In genomic region chr2:11343344-11343625, GRCh38 we compare ENCODE assay signal across 7 cellular contexts. TPM values are rescaled to one million over a fixed set of nuclear protein-coding genes. Genes with fewer than 3 reads are reported as not detected.
DNase-seq lines count a peak whose midpoint lies in the region; ATAC-seq, FAIRE-seq and TF ChIP-seq lines count a peak whose summit lies in the region.

No MANE protein-coding gene starts in this region.

- H3K4me1 Mint-ChIP-seq in H9 (peaks cover 32 to 40% of the 10 kb centered on the region in 2 experiments), activated B cell treated with CpG ODN at 0.5 μM for 24 hours (peaks cover 36% of the 10 kb centered on the region)

- H3K36me3 Mint-ChIP-seq in H9 (ENCODE audit: insufficient read depth in 1 of 3, low read depth in 3 of 3) (peaks cover 0 to 7% (median 0%) of the 10 kb centered on the region in 3 experiments; a peak in 2 of 7 replicates), activated B cell treated with CpG ODN at 0.5 μM for 24 hours (ENCODE audit: low read depth) (peaks cover 2% of the 10 kb centered on the region)

- no peak overlapping the region for H3K4ac ChIP-seq in H9 (ENCODE audit: low read depth, low read length)

- no peak overlapping the region for H3K14ac ChIP-seq in H9 (ENCODE audit: insufficient read depth, low read length)

- H3K4me2 ChIP-seq in H9 (ENCODE audit: insufficient read depth, insufficient read length, low read length) (peak overlapping the region; percentile 85), smooth muscle cell (peak overlapping the region; percentile 89)

- FAIRE-seq in urothelium cell line (lab: Jason Lieb, UNC), result no peak

- H2BK15ac ChIP-seq in H9 (ENCODE audit: low read depth, low read length), result no peak overlapping the region

- peak overlapping the region; percentile 95 to 99 for H3K4me3 Mint-ChIP-seq in H9
- peak overlapping the region; percentile 99 for H3K4me3 Mint-ChIP-seq in activated B cell treated with CpG ODN at 0.5 μM for 24 hours

- H3K27ac Mint-ChIP-seq in H9 (peak overlapping the region; percentile 63 to 83 (median 77); a peak in 4 of 7 replicates), activated B cell treated with CpG ODN at 0.5 μM for 24 hours (peak overlapping the region; percentile 84)

- H3K79me1 ChIP-seq in H9 (ENCODE audit: insufficient read depth, low read depth, low read length, poor library complexity, severe bottlenecking), result no peaks in the 10 kb centered on the region

- POLR2A ChIA-PET in activated B cell treated with CpG ODN at 0.5 μM for 24 hours (lab: Charles Lee), result interaction anchor here (1.0 to 2.5 kb wide), 5 partner anchors 30 to 210 kb away, joined by 4 to 20 read pairs (median 7); partner anchors contain the start of gene SLC66A3

- H4K5ac ChIP-seq in H9 (ENCODE audit: insufficient read length, low read depth, low read length), result no peak overlapping the region

- no peak overlapping the region for H3K18ac ChIP-seq in H9 (ENCODE audit: insufficient read length, low read depth, low read length)

- H3K4me3 ChIP-seq in iPS DF 6.9 (ENCODE audit: low read length) (peak overlapping the region; percentile 96; the same call in 1 of the 2 replicates), smooth muscle cell (peak overlapping the region; percentile 59)

- no peak overlapping the region for H2BK12ac ChIP-seq in H9 (ENCODE audit: insufficient read length, low read depth, low read length)

- no peaks in the 10 kb centered on the region for H3K27me3 ChIP-seq in H9 (ENCODE audit: insufficient read depth, low read length)
- H3K27me3 ChIP-seq in iPS DF 6.9 (ENCODE audit: control insufficient read depth, insufficient read depth, low read length), result no peaks in the 10 kb centered on the region
- no peaks in the 10 kb centered on the region for H3K27me3 ChIP-seq in smooth muscle cell (ENCODE audit: low read depth)

- no peaks in the 10 kb centered on the region; the same call in 1 of the 2 replicates for H3K27me3 Mint-ChIP-seq in H9 (ENCODE audit: low read depth)
- no peaks in the 10 kb centered on the region for H3K27me3 Mint-ChIP-seq in activated B cell treated with CpG ODN at 0.5 μM for 24 hours

- H4K20me1 ChIP-seq in H9 (ENCODE audit: control insufficient read depth, insufficient read depth, insufficient read length) (no peaks in the 10 kb centered on the region), smooth muscle cell (ENCODE audit: low read depth) (peaks cover 52% of the 10 kb centered on the region)

- peaks cover 19% of the 10 kb centered on the region for H3K23me2 ChIP-seq in H9 (ENCODE audit: insufficient read length, low read depth, low read length, poor library complexity, severe bottlenecking)

- DNase-seq in H9 (no peak), activated B cell treated with CpG ODN at 0.5 μM for 24 hours (no peak), iPS DF 6.9 (ENCODE audit: low read depth, low spot score) (no peak), smooth muscle cell (lab: John Stamatoyannopoulos, UW; ENCODE audit: unreplicated experiment) (no peak), urothelium cell line (ENCODE audit: low spot score) (no peak), OCI-M2 (lab: John Stamatoyannopoulos, UW; ENCODE audit: unreplicated experiment) (no peak), NCI-H146 (lab: John Stamatoyannopoulos, UW) (no peak)

- H4K91ac ChIP-seq in H9 (ENCODE audit: insufficient read length, low read depth, low read length), result no peak overlapping the region

- TF ChIP-seq CTCF in H9 (conservative IDR thresholded peaks at IDR 0.05) (no peak), activated B cell treated with CpG ODN at 0.5 μM for 24 hours (IDR thresholded peaks at IDR 0.05) (no peak), smooth muscle cell (IDR thresholded peaks at IDR 0.05; ENCODE audit: borderline replicate concordance, insufficient read depth, poor library complexity, severe bottlenecking) (no peak)

- no peak overlapping the region for H2BK20ac ChIP-seq in H9 (ENCODE audit: low read depth, low read length, poor library complexity, severe bottlenecking)

- no peak overlapping the region for H4K8ac ChIP-seq in H9 (replicated peaks; ENCODE audit: insufficient read length, low read depth, low read length)

- H2BK120ac ChIP-seq in H9 (ENCODE audit: low read depth, low read length, poor library complexity, severe bottlenecking), result no peak overlapping the region

- intact Hi-C loops in activated B cell treated with CpG ODN at 0.5 μM for 24 hours (cut with micrococcal nuclease), result loop anchor here (1.0 to 10.0 kb wide), 6 partner anchors 8 to 1918 kb away; partner anchors contain the start of genes CPSF3, ITGB1BP1, LPIN1 and TRIB2

- H3K36me3 ChIP-seq in iPS DF 6.9 (ENCODE audit: control insufficient read depth, insufficient read depth, low read length), result no peaks in the 10 kb centered on the region; the same call in 1 of the 2 replicates
- H3K36me3 ChIP-seq in smooth muscle cell (ENCODE audit: low read depth), result no peaks in the 10 kb centered on the region

- peak overlapping the region; percentile 65 for H3K9ac ChIP-seq in H9 (ENCODE audit: extremely low read depth, insufficient read length, low read length)
- peak overlapping the region; percentile 84 for H3K9ac ChIP-seq in smooth muscle cell (ENCODE audit: low read depth)

- H3K79me2 ChIP-seq in H9 (ENCODE audit: insufficient read depth, low read length), result peaks cover 20% of the 10 kb centered on the region
- peaks cover 54% of the 10 kb centered on the region for H3K79me2 ChIP-seq in smooth muscle cell (ENCODE audit: low read depth)

- no peak overlapping the region for H2BK5ac ChIP-seq in H9 (ENCODE audit: insufficient read length, low read length)

- no peak overlapping the region for H3T11ph ChIP-seq in H9 (ENCODE audit: low read length)

- CTCF ChIA-PET in activated B cell treated with CpG ODN at 0.5 μM for 24 hours (lab: Charles Lee), result interaction anchor here (1.2 kb wide), 1 partner anchor 23 kb away, joined by 3 read pairs; no protein-coding TSS in a partner anchor

- H3K56ac ChIP-seq in H9 (ENCODE audit: insufficient read length, low read depth, low read length), result no peak overlapping the region

- H2AFZ ChIP-seq in H9 (ENCODE audit: low read length) (no peak overlapping the region), smooth muscle cell (ENCODE audit: low read depth) (no peak overlapping the region)

- H3K9me3 Mint-ChIP-seq in H9 (0 out of 5 replicates have a peak, but pooled peaks cover 0 to 4% of the 10 kb centered on the region in 2 experiments), activated B cell treated with CpG ODN at 0.5 μM for 24 hours (no peaks in the 10 kb centered on the region)

- no peak for ATAC-seq in activated B cell treated with CpG ODN at 0.5 μM for 24 hours (ENCODE audit: low read depth)

- peaks cover 9% of the 10 kb centered on the region for H3F3A ChIP-seq in smooth muscle cell (ENCODE audit: low read depth)

- H2AK5ac ChIP-seq in H9 (ENCODE audit: insufficient read length, low read length), result no peak overlapping the region

- H3K4me1 ChIP-seq in H9 (ENCODE audit: insufficient read depth, low read length) (peaks cover 6% of the 10 kb centered on the region), iPS DF 6.9 (ENCODE audit: control insufficient read depth, insufficient read depth, low read length) (no peaks in the 10 kb centered on the region), smooth muscle cell (ENCODE audit: low read depth) (peaks cover 36% of the 10 kb centered on the region)

- H3K27ac ChIP-seq in H9 (ENCODE audit: insufficient read length, low read depth, low read length) (no peak overlapping the region), iPS DF 6.9 (ENCODE audit: low read length) (no peak overlapping the region), smooth muscle cell (ENCODE audit: low read depth) (peak overlapping the region; percentile 51)

- no peak overlapping the region for H3K23ac ChIP-seq in H9 (ENCODE audit: insufficient read length, low read depth, low read length)

- no CpG with 5 or more reads among the region's 7 CpGs for WGBS in H9 (ENCODE audit: extremely low coverage, insufficient read length, low lambda C conversion rate)
- WGBS in iPS DF 6.9 (ENCODE audit: insufficient coverage, insufficient read length), result no CpG with 5 or more reads among the region's 7 CpGs
- 2% methylated on average over 7 of the region's 7 CpGs for WGBS in smooth muscle cell (ENCODE audit: low lambda C conversion rate)

- H3K9me3 ChIP-seq in H9 (ENCODE audit: control insufficient read depth, low read depth, low read length), result no peaks in the 10 kb centered on the region
- no peaks in the 10 kb centered on the region for H3K9me3 ChIP-seq in iPS DF 6.9 (ENCODE audit: control insufficient read depth, insufficient read depth, low read length)
- no peaks in the 10 kb centered on the region for H3K9me3 ChIP-seq in smooth muscle cell (replicated peaks; ENCODE audit: low read depth)

RNA-seq across cellular contexts. Expression of gene ROCK2, which starts 1.2 kb away (rescaled TPM):
- total RNA-seq in H9 (2021), result 33.2 and 35.1 TPM in 2 replicates
- total RNA-seq in activated B cell treated with CpG ODN at 0.5 μM for 24 hours, result 18.5 and 18.8 TPM in 2 replicates
- total RNA-seq in smooth muscle cell, result 45.5 and 56.2 TPM in 2 replicates
- 27.2 and 42.4 TPM in 2 replicates for polyA plus RNA-seq in smooth muscle cell
